ENCODE assay signal across 8 cellular contexts in the genomic region with DNA sequence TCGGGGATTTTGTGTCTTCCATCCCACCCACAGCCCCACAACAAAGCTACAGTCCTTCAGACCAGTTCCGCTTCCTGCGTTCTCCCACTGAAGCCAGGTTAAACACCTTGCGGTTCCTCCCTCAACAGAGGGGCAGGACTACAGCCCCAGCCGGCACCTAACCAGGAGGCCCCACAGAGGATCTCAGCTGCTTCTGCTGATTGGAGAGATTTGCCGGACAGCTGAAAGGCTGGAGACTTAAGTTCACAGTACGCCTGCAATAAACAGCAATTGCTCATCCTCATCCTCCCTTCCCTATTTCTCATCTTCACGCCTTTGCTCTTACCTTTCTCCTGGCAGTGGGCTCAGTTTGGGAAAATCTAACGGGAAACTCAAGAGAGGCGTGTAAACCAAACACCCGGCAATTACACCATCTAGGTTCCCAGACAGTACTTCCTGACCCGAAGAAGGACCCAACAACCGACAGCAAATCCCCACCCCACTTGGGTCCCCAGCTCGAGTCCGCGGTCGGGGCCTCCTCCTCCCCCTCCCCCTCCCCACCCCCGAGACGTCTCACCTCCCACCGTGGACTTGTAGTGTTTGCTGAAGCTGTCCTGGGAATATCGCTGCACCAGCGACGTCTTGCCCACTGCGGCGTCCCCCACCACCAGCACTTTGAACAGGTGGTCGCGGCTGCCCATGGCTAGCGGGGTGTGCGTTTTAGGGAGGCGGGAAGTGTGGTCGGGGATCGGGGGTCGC. TPM values are rescaled to one million over a fixed set of nuclear protein-coding genes. Genes with fewer than 3 reads are reported as not detected.
DNase-seq lines count a peak whose midpoint lies in the region; ATAC-seq and TF ChIP-seq lines count a peak whose summit lies in the region.

No MANE protein-coding gene starts in this region.

- no peak for TF ChIP-seq POLR2A in NB4 (IDR thresholded peaks at IDR 0.05; ENCODE audit: extremely low read depth, insufficient read length)

- H2BK120ac ChIP-seq in trophoblast cell (ENCODE audit: insufficient read depth, low read length, poor library complexity), result no peak overlapping the region

- H2BK12ac ChIP-seq in trophoblast cell (ENCODE audit: low read length), result no peak overlapping the region

- H4K12ac ChIP-seq in trophoblast cell (ENCODE audit: low read depth, low read length), result no peak overlapping the region

- H3K27ac ChIP-seq in trophoblast cell (ENCODE audit: low read depth, low read length), result no peak overlapping the region

- H3K27me3 ChIP-seq in trophoblast cell (ENCODE audit: insufficient read depth, low read length), result no peaks in the 10 kb centered on the region

- H2AFZ ChIP-seq in trophoblast cell (ENCODE audit: insufficient read depth, low read length, poor library complexity), result peak overlapping the region; percentile 28

- peak overlapping the region; percentile 65 for H3K4me3 ChIP-seq in NB4 (ENCODE audit: low read depth, low read length)
- peak overlapping the region; percentile 70 for H3K4me3 ChIP-seq in trophoblast cell (ENCODE audit: low read depth, low read length)

- no peak for TF ChIP-seq CTCF in NB4 (IDR thresholded peaks at IDR 0.05; ENCODE audit: low read depth, low read length)

- H3K9me3 ChIP-seq in trophoblast cell (ENCODE audit: insufficient read depth, low read depth, low read length), result no peaks in the 10 kb centered on the region

- no peak overlapping the region for H3K18ac ChIP-seq in trophoblast cell (ENCODE audit: low read length)

- H3K79me2 ChIP-seq in trophoblast cell (ENCODE audit: control insufficient read depth, insufficient read depth, low read length, poor library complexity), result no peaks in the 10 kb centered on the region

- no peak overlapping the region for H4K91ac ChIP-seq in trophoblast cell (ENCODE audit: low read depth, low read length)

- H2BK5ac ChIP-seq in trophoblast cell (ENCODE audit: low read depth, low read length, poor library complexity), result no peak overlapping the region

- no peak overlapping the region for H3K4ac ChIP-seq in trophoblast cell (ENCODE audit: low read depth, low read length)

- H4K8ac ChIP-seq in trophoblast cell (ENCODE audit: low read depth, low read length), result no peak overlapping the region

- no peaks in the 10 kb centered on the region for H3K36me3 ChIP-seq in trophoblast cell (ENCODE audit: control insufficient read depth in 1 of 2, insufficient read depth in 2 of 2, low read length in 2 of 2)

- H3K9ac ChIP-seq in trophoblast cell (ENCODE audit: low read length), result no peak overlapping the region

- DNase-seq in NCI-H345 (lab: John Stamatoyannopoulos, UW), result peak; percentile 8
- DNase-seq in NCI-H345 treated with DMSO at 0.1 percent for 48 hours (lab: John Stamatoyannopoulos, UW; ENCODE audit: unreplicated experiment), result no peak
- DNase-seq in NB4 (ENCODE audit: low read depth), result peak; percentile 25
- peak; percentile 6 to 28 for DNase-seq in activated T-helper 1 cell treated with anti-CD3 and anti-CD28 coated beads, Interleukin-2, amount 50 U/mL, for 16 hours (ENCODE audit: low read depth in 1 of 2, low spot score in 1 of 2)
- peak; percentile 24 for DNase-seq in germinal center (ENCODE audit: low spot score)
- DNase-seq in trophoblast cell, result peak in 1 of 2 donors; percentile 42
- no peak for DNase-seq in hepatic stellate cell (ENCODE audit: low spot score)

- H3K23ac ChIP-seq in trophoblast cell (ENCODE audit: low read length), result no peak overlapping the region

- H3K14ac ChIP-seq in trophoblast cell (ENCODE audit: low read length), result no peak overlapping the region

- no peak for ATAC-seq in HG03097 (IDR thresholded peaks at IDR 0.05; ENCODE audit: low FRiP score, unreplicated experiment)

- peaks cover 0 to 11% of the 10 kb centered on the region in 2 experiments for H3K4me1 ChIP-seq in trophoblast cell (ENCODE audit: control insufficient read depth in 1 of 2, insufficient read depth in 2 of 2, low read length in 2 of 2)

- peak overlapping the region; percentile 81 for H3K4me2 ChIP-seq in trophoblast cell (ENCODE audit: low read length)

- WGBS in trophoblast cell (ENCODE audit: extremely low coverage, insufficient coverage, insufficient read length), result no CpG with 5 or more reads among the region's 33 CpGs

- H2AK5ac ChIP-seq in trophoblast cell (ENCODE audit: low read length), result no peak overlapping the region

- H3K79me1 ChIP-seq in trophoblast cell (ENCODE audit: low read length), result peaks cover 3% of the 10 kb centered on the region

RNA-seq across cellular contexts. Expression of a gene that starts 0.8 kb away (rescaled TPM):
- 1.4 and 1.6 TPM in 2 replicates for polyA plus RNA-seq in trophoblast cell (2013)

RNA-seq across cellular contexts. Expression of a gene that starts 24.5 kb away (rescaled TPM):
- polyA plus RNA-seq in trophoblast cell (2013), result 151 and 162 TPM in 2 replicates

RNA-seq across cellular contexts. Expression of a gene that starts 38.6 kb away (rescaled TPM):
- 13.0 and 13.7 TPM in 2 replicates for polyA plus RNA-seq in trophoblast cell (2013)

Comparison
In these comparisons a context has a peak if more than half of its experiments do, and no peak if none do; other contexts are left out.
1. DNase-seq: peak in NCI-H345 (single experiment), NB4 (single experiment), activated T-helper 1 cell treated with anti-CD3 and anti-CD28 coated beads, Interleukin-2, amount 50 U/mL, for 16 hours (2 of 2) and germinal center (single experiment); none in NCI-H345 treated with DMSO at 0.1 percent for 48 hours (single experiment) and hepatic stellate cell (single experiment).